Comparison of ENCODE assay signal across 2 cellular contexts in the genomic region with DNA sequence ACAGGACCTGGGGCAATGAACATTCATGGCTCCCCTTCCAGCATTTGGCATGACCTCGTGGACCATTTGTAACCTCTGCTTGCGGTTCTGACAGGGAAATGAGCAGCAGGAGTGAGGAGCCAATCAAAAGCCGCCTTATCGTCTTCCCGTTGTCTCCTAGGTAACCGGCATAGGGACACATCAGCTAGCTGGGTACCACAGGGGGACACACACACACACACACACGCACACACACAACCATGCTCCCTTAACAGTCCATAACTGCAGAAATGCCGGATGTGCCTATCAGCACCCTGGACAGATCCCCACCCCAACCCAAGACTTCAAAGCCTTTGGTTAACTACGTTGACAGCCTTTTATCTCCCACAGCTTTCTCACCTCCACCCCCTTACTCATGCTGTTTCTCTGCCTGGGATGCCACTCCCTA.
A peak's percentile ranks its signal among the peaks of the same experiment; 100 is the strongest.
TF ChIP-seq lines count a peak whose summit lies in the region.

No MANE protein-coding gene starts in this region.

TF ChIP-seq in A549, 52 proteins besides CTCF, POLR2A, EP300 and RAD21:
- TF ChIP-seq NFE2L2 (conservative IDR thresholded peaks at IDR 0.05; ENCODE audit: low read length) (no peak), CBX8 (IDR thresholded peaks at IDR 0.05) (no peak), ZNF302 (CRISPR knock-in tag; IDR thresholded peaks at IDR 0.05) (no peak), HES2 (IDR thresholded peaks at IDR 0.05) (no peak), FOSB (CRISPR knock-in tag; IDR thresholded peaks at IDR 0.05) (no peak), ATOH8 (CRISPR knock-in tag; IDR thresholded peaks at IDR 0.05; ENCODE audit: low read depth) (0 out of 2 replicates have a peak, but pooled peaks have one; percentile 25), HOXB13 (CRISPR knock-in tag; IDR thresholded peaks at IDR 0.05; ENCODE audit: low read depth) (0 out of 2 replicates have a peak, but pooled peaks have one; percentile 40), KDM1A (IDR thresholded peaks at IDR 0.05; ENCODE audit: low read depth) (no peak), FOSL2 (IDR thresholded peaks at IDR 0.05) (no peak), FOSL2 (CRISPR knock-in tag; IDR thresholded peaks at IDR 0.05) (no peak), FOXS1 (CRISPR knock-in tag; IDR thresholded peaks at IDR 0.05) (peak; percentile 65; the same call in 1 of the 2 replicates), SMC3 (IDR thresholded peaks at IDR 0.05) (no peak), NPAS2 (CRISPR knock-in tag; IDR thresholded peaks at IDR 0.05; ENCODE audit: borderline replicate concordance) (no peak), EHMT2 (IDR thresholded peaks at IDR 0.05; ENCODE audit: low read depth) (peak; percentile 99), HOXB5 (CRISPR knock-in tag; IDR thresholded peaks at IDR 0.05) (0 out of 2 replicates have a peak, but pooled peaks have one; percentile 48), NR3C1 (IDR thresholded peaks at IDR 0.05) (no peak), SREBF2 (IDR thresholded peaks at IDR 0.05) (no peak), REST (IDR thresholded peaks at IDR 0.05) (peak; percentile 97)
- TF ChIP-seq, protein P1, sequence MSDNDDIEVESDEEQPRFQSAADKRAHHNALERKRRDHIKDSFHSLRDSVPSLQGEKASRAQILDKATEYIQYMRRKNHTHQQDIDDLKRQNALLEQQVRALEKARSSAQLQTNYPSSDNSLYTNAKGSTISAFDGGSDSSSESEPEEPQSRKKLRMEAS (IDR thresholded peaks at IDR 0.05) = no peak
- TF ChIP-seq, protein P2, sequence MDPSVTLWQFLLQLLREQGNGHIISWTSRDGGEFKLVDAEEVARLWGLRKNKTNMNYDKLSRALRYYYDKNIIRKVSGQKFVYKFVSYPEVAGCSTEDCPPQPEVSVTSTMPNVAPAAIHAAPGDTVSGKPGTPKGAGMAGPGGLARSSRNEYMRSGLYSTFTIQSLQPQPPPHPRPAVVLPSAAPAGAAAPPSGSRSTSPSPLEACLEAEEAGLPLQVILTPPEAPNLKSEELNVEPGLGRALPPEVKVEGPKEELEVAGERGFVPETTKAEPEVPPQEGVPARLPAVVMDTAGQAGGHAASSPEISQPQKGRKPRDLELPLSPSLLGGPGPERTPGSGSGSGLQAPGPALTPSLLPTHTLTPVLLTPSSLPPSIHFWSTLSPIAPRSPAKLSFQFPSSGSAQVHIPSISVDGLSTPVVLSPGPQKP (IDR thresholded peaks at IDR 0.05; ENCODE audit: low read depth, low read length) = no peak

TF ChIP-seq in H1, 55 proteins besides CTCF, POLR2A, EP300 and RAD21:
- no peak for TF ChIP-seq CHD7 (IDR thresholded peaks at IDR 0.05; ENCODE audit: insufficient replicate concordance, low read length)
- TF ChIP-seq GABPA (IDR thresholded peaks at IDR 0.05; ENCODE audit: borderline replicate concordance, insufficient read depth, low read length) = no peak
- TF ChIP-seq TAF1 (IDR thresholded peaks at IDR 0.05; ENCODE audit: low read depth, low read length) = no peak
- TF ChIP-seq CHD1 (IDR thresholded peaks at IDR 0.05; ENCODE audit: low read depth, low read length) = no peak
- no peak for TF ChIP-seq TEAD4 (IDR thresholded peaks at IDR 0.05; ENCODE audit: low read depth, low read length)
- no peak for TF ChIP-seq POLR2AphosphoS5 (IDR thresholded peaks at IDR 0.05; ENCODE audit: low read depth, low read length)
- no peak for TF ChIP-seq FOSL1 (IDR thresholded peaks at IDR 0.05; ENCODE audit: insufficient read depth, low read depth, low read length)
- no peak for TF ChIP-seq RBBP5 (IDR thresholded peaks at IDR 0.05; ENCODE audit: borderline replicate concordance, low read depth, low read length)
- no peak for TF ChIP-seq ATF3 (IDR thresholded peaks at IDR 0.05; ENCODE audit: insufficient read depth, low read depth, low read length)
- no peak for TF ChIP-seq GTF2F1 (IDR thresholded peaks at IDR 0.05; ENCODE audit: borderline replicate concordance, low read depth, low read length)
- TF ChIP-seq, protein P3, sequence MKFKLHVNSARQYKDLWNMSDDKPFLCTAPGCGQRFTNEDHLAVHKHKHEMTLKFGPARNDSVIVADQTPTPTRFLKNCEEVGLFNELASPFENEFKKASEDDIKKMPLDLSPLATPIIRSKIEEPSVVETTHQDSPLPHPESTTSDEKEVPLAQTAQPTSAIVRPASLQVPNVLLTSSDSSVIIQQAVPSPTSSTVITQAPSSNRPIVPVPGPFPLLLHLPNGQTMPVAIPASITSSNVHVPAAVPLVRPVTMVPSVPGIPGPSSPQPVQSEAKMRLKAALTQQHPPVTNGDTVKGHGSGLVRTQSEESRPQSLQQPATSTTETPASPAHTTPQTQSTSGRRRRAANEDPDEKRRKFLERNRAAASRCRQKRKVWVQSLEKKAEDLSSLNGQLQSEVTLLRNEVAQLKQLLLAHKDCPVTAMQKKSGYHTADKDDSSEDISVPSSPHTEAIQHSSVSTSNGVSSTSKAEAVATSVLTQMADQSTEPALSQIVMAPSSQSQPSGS (IDR thresholded peaks at IDR 0.05; ENCODE audit: low read length) = no peak
- no peak for TF ChIP-seq KDM4A (IDR thresholded peaks at IDR 0.05; ENCODE audit: low read depth, low read length, severe bottlenecking)
- TF ChIP-seq CBX5 (IDR thresholded peaks at IDR 0.05; ENCODE audit: low read depth, low read length) = no peak
- no peak for TF ChIP-seq SIRT6 (IDR thresholded peaks at IDR 0.05; ENCODE audit: low read length)
- no peak for TF ChIP-seq TBP (IDR thresholded peaks at IDR 0.05; ENCODE audit: low read depth, low read length)
- no peak for TF ChIP-seq SP1 (IDR thresholded peaks at IDR 0.05; ENCODE audit: low read depth, low read length)
- no peak for TF ChIP-seq JUND (IDR thresholded peaks at IDR 0.05; ENCODE audit: low read length)
- no peak for TF ChIP-seq NRF1 (IDR thresholded peaks at IDR 0.05; ENCODE audit: low read depth, low read length)
- TF ChIP-seq, protein P1 (IDR thresholded peaks at IDR 0.05) = peak; percentile 44; the same call in 1 of the 2 replicates
- 0 out of 4 replicates have a peak, but pooled peaks of 1 of the 2 experiments have one; percentile 40 for TF ChIP-seq HDAC2 (IDR thresholded peaks at IDR 0.05; ENCODE audit: borderline replicate concordance in 1 of 2, low read depth in 2 of 2, low read length in 2 of 2)
- no peak for TF ChIP-seq SP2 (IDR thresholded peaks at IDR 0.05; ENCODE audit: low read length)
- no peak for TF ChIP-seq BCL11A (IDR thresholded peaks at IDR 0.05; ENCODE audit: low read depth in 2 of 2, low read length in 2 of 2)
- peak; percentile 50 to 87; a peak in 2 of 4 replicates for TF ChIP-seq SIN3A (conservative IDR thresholded peaks at IDR 0.05 in 1 of 2, IDR thresholded peaks at IDR 0.05 in 1 of 2; ENCODE audit: low read depth in 1 of 2, low read length in 2 of 2)
- TF ChIP-seq MAFK (IDR thresholded peaks at IDR 0.05; ENCODE audit: low read depth, low read length) = no peak
- no peak for TF ChIP-seq HDAC6 (IDR thresholded peaks at IDR 0.05; ENCODE audit: low read depth, low read length)
TF ChIP-seq in H1: peak in this region for 3.
